ENCODE assay signal across 8 cellular contexts in the genomic region with DNA sequence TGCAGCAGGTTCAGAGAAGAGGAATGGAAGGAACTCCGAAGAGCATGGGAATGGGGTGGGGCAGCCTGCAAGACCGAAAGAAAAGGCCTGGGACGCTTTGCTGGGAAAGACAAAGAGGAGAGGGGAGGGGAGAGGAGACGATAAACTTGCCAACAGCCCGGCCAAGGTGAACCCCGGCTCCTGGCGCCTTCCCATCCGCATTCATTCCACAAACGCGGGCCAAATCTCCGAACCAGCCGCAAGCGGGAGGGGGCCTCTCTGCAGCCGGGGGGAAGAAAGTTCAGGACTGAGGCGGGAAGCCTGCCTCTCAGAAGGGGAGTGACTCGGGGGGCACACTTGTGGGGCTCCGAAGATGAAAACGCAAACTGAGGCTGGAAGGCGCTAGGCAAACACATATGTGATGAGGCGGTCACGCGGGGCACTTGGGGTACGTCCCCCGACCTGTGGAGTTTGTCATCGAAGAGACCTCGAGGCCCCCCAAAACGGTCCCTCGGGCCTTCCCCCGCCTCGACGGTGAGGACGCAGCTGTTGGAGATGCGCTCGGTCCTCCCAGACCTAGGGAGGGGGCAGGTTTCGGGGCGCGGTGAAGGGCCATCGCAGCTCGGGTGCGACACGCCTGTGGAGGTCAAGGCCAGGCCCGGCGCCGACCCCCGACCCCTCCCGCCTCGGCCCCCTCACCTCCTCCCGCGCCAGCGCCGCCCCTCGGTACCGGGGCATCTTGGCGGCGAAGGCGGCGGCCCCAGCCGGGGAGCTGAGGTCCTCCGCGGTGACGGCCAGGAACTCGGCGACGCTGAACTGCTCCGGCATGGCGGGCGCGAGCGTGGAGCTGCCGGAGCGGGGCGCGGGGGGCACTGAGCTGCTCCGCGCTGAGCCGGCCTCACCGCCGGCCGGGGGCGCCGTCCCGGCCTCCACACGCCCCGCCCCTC. TPM values are rescaled to one million over a fixed set of nuclear protein-coding genes. Genes with fewer than 3 reads are reported as not detected.
DNase-seq lines count a peak whose midpoint lies in the region; ATAC-seq and TF ChIP-seq lines count a peak whose summit lies in the region.

ASAP3 (minus strand) TSS at position 853 of the 926 bp plus-strand sequence; CDS start at position 807, 46 bp downstream.

- H3K27ac ChIP-seq in Peyer's patch (peak within 1 kb of the TSS; percentile 59 to 87 (median 82)), layer of hippocampus (ENCODE audit: low read depth, low read length) (peak within 1 kb of the TSS; percentile 68)

- H3K4me3 ChIP-seq in Peyer's patch, result peak within 1 kb of the TSS; percentile 72 to 89 (median 84)

- no peak for TF ChIP-seq POLR2A in Peyer's patch (IDR thresholded peaks at IDR 0.05)

- peak; percentile 58 for ATAC-seq in stimulated activated naive CD8-positive, alpha-beta T cell treated with anti-CD3 and anti-CD28 coated beads, Interleukin-15, Interleukin-2, amounts not matched to agents 100 U/mL and 50 U/mL, for 24 hours
- no peak for ATAC-seq in GM21786 (IDR thresholded peaks at IDR 0.05; ENCODE audit: unreplicated experiment)

- peaks cover 0 to 18% (median 4%) of the 10 kb centered on the region in 4 donors for H3K4me1 ChIP-seq in Peyer's patch

- H3K27me3 ChIP-seq in Peyer's patch (no peaks in the 10 kb centered on the region), layer of hippocampus (ENCODE audit: control insufficient read depth, insufficient read depth, low read length) (no peaks in the 10 kb centered on the region)

- TF ChIP-seq CTCF in Peyer's patch (IDR thresholded peaks at IDR 0.05), result peak in 3 of 6 experiments; percentile 16 to 20 (median 18)

- peak; percentile 63 for DNase-seq in activated CD8-positive, alpha-beta memory T cell treated with anti-CD3 and anti-CD28 coated beads, Interleukin-2, amount 50 U/mL, for 48 hours
- DNase-seq in activated CD8-positive, alpha-beta memory T cell treated with anti-CD3 and anti-CD28 coated beads, Interleukin-2, amount 50 U/mL, for 4 hours, result no peak
- DNase-seq in Peyer's patch (peak in 2 of 3 donors; percentile 52 to 53), NCI-H526 treated with DMSO at 0.1 percent for 48 hours (lab: John Stamatoyannopoulos, UW) (no peak)
- peak; percentile 3 for DNase-seq in central memory CD4-positive, alpha-beta T cell
- DNase-seq in stimulated activated naive CD8-positive, alpha-beta T cell treated with anti-CD3 and anti-CD28 coated beads, Interleukin-15, Interleukin-2, amounts not matched to agents 100 U/mL and 50 U/mL, for 24 hours, result no peak

- no peaks in the 10 kb centered on the region for H3K36me3 ChIP-seq in Peyer's patch

- H3K9me3 ChIP-seq in Peyer's patch, result no peaks in the 10 kb centered on the region

RNA-seq across cellular contexts. Expression of gene ASAP3, which starts in this region (rescaled TPM):
- 10 to 100 TPM; 11.2 to 33.5 (median 25.8) TPM for total RNA-seq in Peyer's patch

Comparison
In these comparisons a context has a peak if more than half of its experiments do, and no peak if none do; other contexts are left out.
1. DNase-seq: peak in activated CD8-positive, alpha-beta memory T cell treated with anti-CD3 and anti-CD28 coated beads, Interleukin-2, amount 50 U/mL, for 48 hours (single experiment), Peyer's patch (2 of 3) and central memory CD4-positive, alpha-beta T cell (single experiment); none in activated CD8-positive, alpha-beta memory T cell treated with anti-CD3 and anti-CD28 coated beads, Interleukin-2, amount 50 U/mL, for 4 hours (single experiment), stimulated activated naive CD8-positive, alpha-beta T cell treated with anti-CD3 and anti-CD28 coated beads, Interleukin-15, Interleukin-2, amounts not matched to agents 100 U/mL and 50 U/mL, for 24 hours (single experiment) and NCI-H526 treated with DMSO at 0.1 percent for 48 hours (single experiment).